Comparison of ENCODE assay signal across 8 cellular contexts in genomic region chr11:335779-336665, GRCh38. TPM values are rescaled to one million over a fixed set of nuclear protein-coding genes. Genes with fewer than 3 reads are reported as not detected.
DNase-seq lines count a peak whose midpoint lies in the region; ATAC-seq and TF ChIP-seq lines count a peak whose summit lies in the region.

No MANE protein-coding gene starts in this region.

- H3K4me1 ChIP-seq in breast epithelium (no peaks in the 10 kb centered on the region), fibroblast of lung (ENCODE audit: control insufficient read depth, extremely low read depth, insufficient read depth, low read length) (no peaks in the 10 kb centered on the region), neural progenitor cell (peaks cover 48% of the 10 kb centered on the region)

- POLR2A ChIA-PET in MCF 10A (lab: Yijun Ruan, JAX) = no interaction called here

- H3K9me3 Mint-ChIP-seq in MCF 10A (ENCODE audit: unreplicated experiment) = no peaks in the 10 kb centered on the region
- H3K9me3 Mint-ChIP-seq in neural progenitor cell = peaks cover 16% of the 10 kb centered on the region

- DNase-seq in breast epithelium (ENCODE audit: low spot score in 2 of 2) (peak in 1 of 2 donors; percentile 17), MCF 10A (ENCODE audit: unreplicated experiment) (no peak), fibroblast of lung (ENCODE audit: low read depth in 2 of 2) (no peak), neural progenitor cell (ENCODE audit: low spot score) (peak; percentile 55), SW 1271 (lab: John Stamatoyannopoulos, UW) (no peak)

- no peak for TF ChIP-seq CTCF in breast epithelium (IDR thresholded peaks at IDR 0.05)
- TF ChIP-seq CTCF in MCF 10A (IDR thresholded peaks at IDR 0.05; ENCODE audit: unreplicated experiment) = no peak
- no peak for TF ChIP-seq CTCF in fibroblast of lung (conservative IDR thresholded peaks at IDR 0.05 in 1 of 2, IDR thresholded peaks at IDR 0.05 in 1 of 2; ENCODE audit: low read depth in 1 of 2, low read length in 2 of 2)
- TF ChIP-seq CTCF in neural progenitor cell (IDR thresholded peaks at IDR 0.05) = no peak

- H2AFZ ChIP-seq in fibroblast of lung (ENCODE audit: low read length) (peak overlapping the region; percentile 90), neural progenitor cell (replicated peaks) (peak overlapping the region; percentile 1)

- H3K4me2 ChIP-seq in fibroblast of lung (ENCODE audit: extremely low read depth, insufficient read depth, low read length) = no peak overlapping the region
- peak overlapping the region; percentile 74 for H3K4me2 ChIP-seq in neural progenitor cell

- CTCF ChIA-PET in MCF 10A (lab: Yijun Ruan, JAX) = no interaction called here

- H3K27ac ChIP-seq in breast epithelium (peak overlapping the region; percentile 76 to 79), fibroblast of lung (ENCODE audit: insufficient read depth, low read length) (no peak overlapping the region), neural progenitor cell (peak overlapping the region; percentile 46)

- no peak overlapping the region for H3K27ac Mint-ChIP-seq in MCF 10A (ENCODE audit: low read depth, unreplicated experiment)
- peak overlapping the region; percentile 97 for H3K27ac Mint-ChIP-seq in neural progenitor cell

- H3K4me1 Mint-ChIP-seq in MCF 10A (ENCODE audit: insufficient read depth, unreplicated experiment) (no peaks in the 10 kb centered on the region), neural progenitor cell (peaks cover 55% of the 10 kb centered on the region)

- H3K27me3 Mint-ChIP-seq in MCF 10A (ENCODE audit: insufficient read depth, unreplicated experiment) (peaks cover 10% of the 10 kb centered on the region), neural progenitor cell (ENCODE audit: insufficient read depth, low read depth) (peaks cover 11% of the 10 kb centered on the region)

- intact Hi-C loops in breast epithelium (cut with DNase I; ENCODE audit: low total_unique reads) (loop anchor here (2.0 kb wide), 1 partner anchor 79 kb away; the partner anchor contains the start of gene SIGIRR), MCF 10A (cut with micrococcal nuclease) (no loop called here)

- H3K9ac ChIP-seq in fibroblast of lung (ENCODE audit: insufficient read depth, low read length) (no peak overlapping the region), neural progenitor cell (no peak overlapping the region)

- peaks cover 38% of the 10 kb centered on the region for H3F3A ChIP-seq in neural progenitor cell (ENCODE audit: low read depth)

- H3K27me3 ChIP-seq in breast epithelium = no peaks in the 10 kb centered on the region
- H3K27me3 ChIP-seq in fibroblast of lung (ENCODE audit: control insufficient read depth, insufficient read depth, low read length) = no peaks in the 10 kb centered on the region
- no peaks in the 10 kb centered on the region for H3K27me3 ChIP-seq in neural progenitor cell

- peak overlapping the region in 1 of 3 donors; percentile 19 for H3K4me3 ChIP-seq in breast epithelium
- H3K4me3 ChIP-seq in fibroblast of lung (replicated peaks in 1 of 4; ENCODE audit: control extremely low read depth in 1 of 4, insufficient read depth in 1 of 4, low read depth in 3 of 4, low read length in 4 of 4) = no peak overlapping the region
- no peak overlapping the region for H3K4me3 ChIP-seq in neural progenitor cell

- H4K20me1 ChIP-seq in fibroblast of lung (ENCODE audit: control insufficient read depth, extremely low read depth, insufficient read depth, low read length) = no peaks in the 10 kb centered on the region
- H4K20me1 ChIP-seq in neural progenitor cell (ENCODE audit: low read depth) = no peaks in the 10 kb centered on the region

- no peak for TF ChIP-seq POLR2A in breast epithelium (IDR thresholded peaks at IDR 0.05)

- H3K36me3 ChIP-seq in breast epithelium (no peaks in the 10 kb centered on the region), fibroblast of lung (ENCODE audit: control insufficient read depth, insufficient read depth, low read length) (no peaks in the 10 kb centered on the region), neural progenitor cell (no peaks in the 10 kb centered on the region)

- no peaks in the 10 kb centered on the region for H3K9me3 ChIP-seq in breast epithelium
- no peaks in the 10 kb centered on the region for H3K9me3 ChIP-seq in fibroblast of lung (ENCODE audit: control insufficient read depth, insufficient read depth, low read depth, low read length)
- H3K9me3 ChIP-seq in neural progenitor cell (ENCODE audit: low read depth) = no peaks in the 10 kb centered on the region

- no TSS peak for BruUV-seq in MCF 10A (replicated peaks; lab: Mats Ljungman, UMichigan)

- no peaks in the 10 kb centered on the region for H3K79me2 ChIP-seq in fibroblast of lung (ENCODE audit: control insufficient read depth, insufficient read depth, low read length)
- H3K79me2 ChIP-seq in neural progenitor cell (ENCODE audit: low read depth) = no peaks in the 10 kb centered on the region

- no peak overlapping the region for H3K4me3 Mint-ChIP-seq in MCF 10A (ENCODE audit: unreplicated experiment)
- peak overlapping the region; percentile 59 for H3K4me3 Mint-ChIP-seq in neural progenitor cell

- ATAC-seq in activated CD4-positive, CD25-positive, alpha-beta regulatory T cell treated with anti-CD3 and anti-CD28 coated beads, Interleukin-2, amount 50 U/mL, for 24 hours = no peak
- no peak for ATAC-seq in HG02798 (IDR thresholded peaks at IDR 0.05; ENCODE audit: poor library complexity, unreplicated experiment)
- no peak for ATAC-seq in GM19324 (IDR thresholded peaks at IDR 0.05; ENCODE audit: low FRiP score, unreplicated experiment)

- no peaks in the 10 kb centered on the region for H3K36me3 Mint-ChIP-seq in MCF 10A (ENCODE audit: insufficient read depth, unreplicated experiment)
- peaks cover 4% of the 10 kb centered on the region for H3K36me3 Mint-ChIP-seq in neural progenitor cell

RNA-seq across cellular contexts. Expression of gene IFITM3, which starts 15.4 kb away (rescaled TPM):
- total RNA-seq in breast epithelium = 100 to 1,000 TPM; 158 to 361 (median 195) TPM
- 415 and 497 TPM in 2 replicates for total RNA-seq in MCF 10A (2022)
- 74.1 and 76.0 TPM in 2 replicates for total RNA-seq in fibroblast of lung
- polyA plus RNA-seq in fibroblast of lung = 482 and 876 TPM in 2 replicates
- 1,434 and 2,771 TPM in 2 replicates for polyA plus RNA-seq in fibroblast of lung (2012)
- 1,383 and 3,346 TPM in 2 replicates for polyA minus RNA-seq in fibroblast of lung (ENCODE audit: low replicate concordance)
- total RNA-seq in neural progenitor cell (ENCODE audit: low replicate concordance) = 19.8 and 61.7 TPM in 2 replicates

RNA-seq across cellular contexts. Expression of gene IFITM1, which starts 22.2 kb away (rescaled TPM):
- total RNA-seq in breast epithelium (100 to 1,000 TPM; 129 to 321 (median 142) TPM), MCF 10A (2022) (1.8 and 4.8 TPM in 2 replicates), fibroblast of lung (21.1 and 41.6 TPM in 2 replicates), neural progenitor cell (ENCODE audit: low replicate concordance) (13.3 and 48.6 TPM in 2 replicates)
- 54.9 and 93.0 TPM in 2 replicates for polyA plus RNA-seq in fibroblast of lung
- polyA plus RNA-seq in fibroblast of lung (2012) = 57.9 and 94.3 TPM in 2 replicates
- 219 and 381 TPM in 2 replicates for polyA minus RNA-seq in fibroblast of lung (ENCODE audit: low replicate concordance)

RNA-seq across cellular contexts. Expression of gene IFITM2, which starts 28.4 kb away (rescaled TPM):
- total RNA-seq in breast epithelium = 100 to 1,000 TPM in 2 of 3 donors, 10 to 100 TPM in 1; 81.4 to 404 (median 129) TPM
- total RNA-seq in MCF 10A (2022) = 288 and 314 TPM in 2 replicates
- 51.2 and 96.8 TPM in 2 replicates for total RNA-seq in fibroblast of lung
- 434 and 714 TPM in 2 replicates for polyA plus RNA-seq in fibroblast of lung
- 815 and 1,567 TPM in 2 replicates for polyA plus RNA-seq in fibroblast of lung (2012)
- polyA minus RNA-seq in fibroblast of lung (ENCODE audit: low replicate concordance) = 887 and 1,750 TPM in 2 replicates
- 10.5 and 63.9 TPM in 2 replicates for total RNA-seq in neural progenitor cell (ENCODE audit: low replicate concordance)

RNA-seq across cellular contexts. Expression of gene B4GALNT4, which starts 33.3 kb away (rescaled TPM):
- 10 to 100 TPM in 1 of 3 donors, 1 to 10 TPM in 1, under 1 TPM in 1; 0.48 to 11.3 (median 8.2) TPM for total RNA-seq in breast epithelium
- 20.0 and 25.9 TPM in 2 replicates for total RNA-seq in MCF 10A (2022)
- total RNA-seq in fibroblast of lung = 1.5 and 1.8 TPM in 2 replicates
- polyA plus RNA-seq in fibroblast of lung = 1.4 and 3.8 TPM in 2 replicates
- polyA plus RNA-seq in fibroblast of lung (2012) = 4.2 and 5.7 TPM in 2 replicates
- 0.93 and 1.2 TPM in 2 replicates for polyA minus RNA-seq in fibroblast of lung (ENCODE audit: low replicate concordance)
- total RNA-seq in neural progenitor cell (ENCODE audit: low replicate concordance) = 16.4 and 110 TPM in 2 replicates

RNA-seq across cellular contexts. Expression of gene IFITM5, which starts 36.7 kb away (rescaled TPM):
- total RNA-seq in breast epithelium (not detected), MCF 10A (2022) (not detected in 2 replicates), fibroblast of lung (0.50 TPM in 1 of 2 replicates, not detected in the other), neural progenitor cell (ENCODE audit: low replicate concordance) (not detected in 2 replicates)
- not detected in 2 replicates for polyA plus RNA-seq in fibroblast of lung
- not detected in 2 replicates for polyA plus RNA-seq in fibroblast of lung (2012)
- polyA minus RNA-seq in fibroblast of lung (ENCODE audit: low replicate concordance) = not detected in 2 replicates
